ENCODE assay signal across 8 cellular contexts in genomic region chr3:192957441-192957951, GRCh38. TPM values are rescaled to one million over a fixed set of nuclear protein-coding genes. Genes with fewer than 3 reads are reported as not detected.
A peak's percentile ranks its signal among the peaks of the same experiment; 100 is the strongest.
DNase-seq lines count a peak whose midpoint lies in the region; ATAC-seq and TF ChIP-seq lines count a peak whose summit lies in the region.

No MANE protein-coding gene starts in this region.

- DNase-seq in ACHN: peak; percentile 10
- DNase-seq in HS-5 (ENCODE audit: low read depth): peak; percentile 92
- DNase-seq in body of pancreas: peak; percentile 11 to 58 (median 16)
- DNase-seq in lung (ENCODE audit: low spot score): peak; percentile 52
- no peak for DNase-seq in islet precursor cell
- DNase-seq in cerebellar nuclear complex (lab: John Stamatoyannopoulos, UW): no peak

- H3K9me3 ChIP-seq in body of pancreas (no peaks in the 10 kb centered on the region), lung (ENCODE audit: control insufficient read depth in 2 of 2, insufficient read depth in 1 of 2, low read length in 1 of 2) (no peaks in the 10 kb centered on the region)

- no peak for TF ChIP-seq CTCF in body of pancreas (IDR thresholded peaks at IDR 0.05)
- TF ChIP-seq CTCF in lung (IDR thresholded peaks at IDR 0.05; ENCODE audit: control extremely low read depth, extremely low read depth): no peak

- TF ChIP-seq POLR2A in body of pancreas (IDR thresholded peaks at IDR 0.05): no peak

- WGBS in body of pancreas, 2 donors: 32 to 62% methylated on average over 5 of the region's 5 CpGs
- WGBS in lung, 2 donors: 11 to 12% methylated on average over 5 of the region's 5 CpGs

- intact Hi-C loops in body of pancreas (cut with DNase I): no loop called here

- H3K4me3 ChIP-seq in body of pancreas: no peak overlapping the region
- H3K4me3 ChIP-seq in lung: no peak overlapping the region

- no peaks in the 10 kb centered on the region for H3K36me3 ChIP-seq in body of pancreas (replicated peaks in 1 of 2; ENCODE audit: insufficient read depth in 1 of 2, low read depth in 2 of 2)
- no peaks in the 10 kb centered on the region for H3K36me3 ChIP-seq in lung (ENCODE audit: control insufficient read depth in 2 of 2, insufficient read depth in 2 of 2, low read length in 2 of 2)

- in situ Hi-C loops in ACHN (cut with HindIII; ENCODE audit: low pct_ligation_motif_present, low pct_unique_long_range_greater_than_20kb, low sequenced_read_pairs): no loop called here

- H3K4me1 ChIP-seq in body of pancreas (no peaks in the 10 kb centered on the region), lung (ENCODE audit: control insufficient read depth in 2 of 2, insufficient read depth in 2 of 2, low read length in 2 of 2) (peaks cover 0 to 6% of the 10 kb centered on the region in 2 donors)

- ATAC-seq in body of pancreas (peak; percentile 74), lung (ENCODE audit: insufficient read depth, low FRiP score) (peak; percentile 86), HG02642 (IDR thresholded peaks at IDR 0.05; ENCODE audit: poor library complexity, unreplicated experiment) (no peak), GM21786 (IDR thresholded peaks at IDR 0.05; ENCODE audit: unreplicated experiment) (no peak)

- H3K27me3 ChIP-seq in body of pancreas: no peaks in the 10 kb centered on the region
- H3K27me3 ChIP-seq in lung (ENCODE audit: control insufficient read depth, insufficient read depth): no peaks in the 10 kb centered on the region

- H3K27ac ChIP-seq in body of pancreas (peak overlapping the region in 2 of 4 donors; percentile 13 to 46), lung (ENCODE audit: low read depth in 1 of 2, low read length in 1 of 2) (peak overlapping the region; percentile 58 to 87)

RNA-seq across cellular contexts. Expression of gene MB21D2, which starts 39.8 kb away (rescaled TPM):
- 1 to 10 TPM in 1 of 2 donors, under 1 TPM in 1; 0.66 to 1.8 TPM for total RNA-seq in body of pancreas
- total RNA-seq in lung: 1 to 10 TPM; 5.4 to 6.3 TPM
- polyA plus RNA-seq in lung: 1 to 10 TPM; 2.8 to 3.9 TPM

Comparison
In these comparisons a context has a peak if more than half of its experiments do, and no peak if none do; other contexts are left out.
1. DNase-seq: peak in ACHN (single experiment), HS-5 (single experiment), body of pancreas (4 of 4) and lung (single experiment); none in islet precursor cell (single experiment) and cerebellar nuclear complex (0 of 2).
2. ATAC-seq: peak in body of pancreas (single experiment) and lung (single experiment); none in HG02642 (single experiment) and GM21786 (single experiment).